In genomic region chr5:135689506-135689905, GRCh38 we compare ENCODE assay signal across 28 cellular contexts.
"Had no signal": no experiment of that assay in that cellular context is flagged by ENCODE, and none has a peak within 500 bp of the region (broad histone marks: within the 10 kb centered on the region; RNA-seq: fewer than 3 reads in every experiment).

No MANE protein-coding gene starts in this region.

- H3K36me3 ChIP-seq: colonic mucosa, esophagus muscularis mucosa, esophagus squamous epithelium, gastrocnemius medialis, gastroesophageal sphincter, heart left ventricle, heart right ventricle had no signal

- DNase-seq: colonic mucosa; cortex of kidney; dermis blood vessel endothelial cell; dorsolateral prefrontal cortex; effector CD4-positive, alpha-beta T cell; effector CD8-positive, alpha-beta T cell; effector memory CD4-positive, alpha-beta T cell; effector memory CD8-positive, alpha-beta T cell; endodermal cell; erythroblast; esophagus squamous epithelium; foreskin fibroblast; foreskin melanocyte; gastrocnemius medialis; glutamatergic neuron; head of caudate nucleus; heart left ventricle; heart right ventricle had no signal

- H3K4me3 ChIP-seq: colonic mucosa, coronary artery, dorsolateral prefrontal cortex, esophagus muscularis mucosa, esophagus squamous epithelium, gastrocnemius medialis, gastroesophageal sphincter, heart left ventricle, heart right ventricle, hepatocyte had no signal

- H3K27me3 ChIP-seq: colonic mucosa, foreskin keratinocyte, gastrocnemius medialis, hepatocyte had no signal

- ATAC-seq: effector memory CD8-positive, alpha-beta T cell; esophagus mucosa; foreskin keratinocyte; gastrocnemius medialis; gastroesophageal sphincter; heart left ventricle; heart right ventricle had no signal

- FAIRE-seq: colon, endometrium, endothelial cell of umbilical vein, frontal cortex had no signal
